ENCODE assay signal across 10 cellular contexts in genomic region chr1:92459871-92460320, GRCh38. TPM values are rescaled to one million over a fixed set of nuclear protein-coding genes. Genes with fewer than 3 reads are reported as not detected.
DNase-seq lines count a peak whose midpoint lies in the region; ATAC-seq and TF ChIP-seq lines count a peak whose summit lies in the region.
"Had no signal": no experiment of that assay in that cellular context is flagged by ENCODE, and none has a peak within 500 bp of the region (broad histone marks: within the 10 kb centered on the region; RNA-seq: fewer than 3 reads in every experiment).

No MANE protein-coding gene starts in this region.

- H3K4me3 Mint-ChIP-seq in CD4-positive, alpha-beta T cell = peak overlapping the region; percentile 65
- H3K4me3 Mint-ChIP-seq in activated CD8-positive, alpha-beta T cell treated with anti-CD3 and anti-CD28 coated beads for 36 hours = no peak overlapping the region
- H3K4me3 Mint-ChIP-seq: activated T-cell treated with anti-CD3 and anti-CD28 coated beads, Interleukin-2, amount 50 U/mL, for 24 hours had no signal

- intact Hi-C loops in CD4-positive, alpha-beta T cell (cut with DNase I, micrococcal nuclease) = no loop called here
- intact Hi-C loops in activated CD8-positive, alpha-beta T cell treated with anti-CD3 and anti-CD28 coated beads for 36 hours (cut with micrococcal nuclease) = loop anchor here (5.0 kb wide), 1 partner anchor 93 kb away; no protein-coding TSS in a partner anchor
- intact Hi-C loops in lower leg skin (cut with DNase I; ENCODE audit: low total_unique reads) = no loop called here

- CTCF ChIA-PET in CD4-positive, alpha-beta T cell (lab: Charles Lee) = interaction anchor here (0.6 kb wide), 1 partner anchor 427 kb away, joined by 3 read pairs; no protein-coding TSS in a partner anchor
- CTCF ChIA-PET in activated CD8-positive, alpha-beta T cell treated with anti-CD3 and anti-CD28 coated beads for 36 hours (lab: Charles Lee) = interaction anchor here (1.5 to 2.1 kb wide), 3 partner anchors 10 to 149 kb away, joined by 4 to 6 read pairs (median 4); partner anchors contain the start of gene GFI1

- POLR2A ChIA-PET in CD4-positive, alpha-beta T cell (lab: Charles Lee) = no interaction called here
- POLR2A ChIA-PET in activated CD8-positive, alpha-beta T cell treated with anti-CD3 and anti-CD28 coated beads for 36 hours (lab: Charles Lee) = interaction anchor here (1.5 to 2.0 kb wide), 3 partner anchors 14 to 77 kb away, joined by 3 to 8 read pairs (median 7); no protein-coding TSS in a partner anchor

- no peak for DNase-seq in CD4-positive, alpha-beta T cell
- no peak for DNase-seq in activated CD8-positive, alpha-beta T cell treated with anti-CD3 and anti-CD28 coated beads for 36 hours
- DNase-seq in midbrain (lab: John Stamatoyannopoulos, UW) = peak; percentile 13
- DNase-seq in HK-2 (ENCODE audit: unreplicated experiment) = no peak
- no peak for DNase-seq in SW 1271 (lab: John Stamatoyannopoulos, UW)
- DNase-seq in lower leg skin (ENCODE audit: low spot score in 2 of 2) = no peak
- DNase-seq: activated T-cell treated with anti-CD3 and anti-CD28 coated beads, Interleukin-2, amount 50 U/mL, for 24 hours had no signal

- no peaks in the 10 kb centered on the region for H3K27me3 ChIP-seq in CD4-positive, alpha-beta T cell (ENCODE audit: control insufficient read depth, insufficient read depth, low read length)
- H3K27me3 ChIP-seq: cardiac muscle cell had no signal

- 73 to 77% methylated on average over 4 of the region's 4 CpGs for WGBS in lower leg skin, 2 donors

- H3K4me3 ChIP-seq in lower leg skin (ENCODE audit: low read depth, poor library complexity, severe bottlenecking) = no peak overlapping the region
- H3K4me3 ChIP-seq: cardiac muscle cell had no signal

- H3K4me1 Mint-ChIP-seq in CD4-positive, alpha-beta T cell (ENCODE audit: low read depth) = peaks cover 42% of the 10 kb centered on the region
- peaks cover 40% of the 10 kb centered on the region for H3K4me1 Mint-ChIP-seq in activated CD8-positive, alpha-beta T cell treated with anti-CD3 and anti-CD28 coated beads for 36 hours (ENCODE audit: low read depth)

- no peak overlapping the region for H3K27ac ChIP-seq in CD4-positive, alpha-beta T cell (ENCODE audit: low read depth, low read length)
- H3K27ac ChIP-seq in KOPT-K1 (ENCODE audit: low read depth, low read length, poor library complexity, severe bottlenecking) = peak overlapping the region; percentile 97
- H3K27ac ChIP-seq: cardiac muscle cell had no signal

- no peak for TF ChIP-seq CTCF in CD4-positive, alpha-beta T cell (IDR thresholded peaks at IDR 0.05)
- TF ChIP-seq CTCF in activated CD8-positive, alpha-beta T cell treated with anti-CD3 and anti-CD28 coated beads for 36 hours (IDR thresholded peaks at IDR 0.05) = no peak
- TF ChIP-seq CTCF in lower leg skin (IDR thresholded peaks at IDR 0.05) = no peak

- no peaks in the 10 kb centered on the region for H3K36me3 Mint-ChIP-seq in CD4-positive, alpha-beta T cell (ENCODE audit: low read depth)
- H3K36me3 Mint-ChIP-seq in activated CD8-positive, alpha-beta T cell treated with anti-CD3 and anti-CD28 coated beads for 36 hours (ENCODE audit: low read depth) = peaks cover 4% of the 10 kb centered on the region

- no peaks in the 10 kb centered on the region for H3K9me3 ChIP-seq in CD4-positive, alpha-beta T cell (ENCODE audit: control insufficient read depth, low read length)
- no peaks in the 10 kb centered on the region for H3K9me3 ChIP-seq in KOPT-K1 (ENCODE audit: insufficient read depth, low read length, poor library complexity, severe bottlenecking)

- ATAC-seq in CD4-positive, alpha-beta T cell (ENCODE audit: poor library complexity) = no peak
- no peak for ATAC-seq in activated CD8-positive, alpha-beta T cell treated with anti-CD3 and anti-CD28 coated beads for 36 hours
- ATAC-seq in GM18858 (IDR thresholded peaks at IDR 0.05; ENCODE audit: unreplicated experiment) = no peak

- H3K27me3 Mint-ChIP-seq in CD4-positive, alpha-beta T cell = no peaks in the 10 kb centered on the region
- H3K27me3 Mint-ChIP-seq in activated CD8-positive, alpha-beta T cell treated with anti-CD3 and anti-CD28 coated beads for 36 hours = no peaks in the 10 kb centered on the region
- H3K27me3 Mint-ChIP-seq: activated T-cell treated with anti-CD3 and anti-CD28 coated beads, Interleukin-2, amount 50 U/mL, for 24 hours had no signal

- TF ChIP-seq POLR2A in lower leg skin (IDR thresholded peaks at IDR 0.05) = no peak

- H3K9me3 Mint-ChIP-seq in CD4-positive, alpha-beta T cell = no peaks in the 10 kb centered on the region
- peaks cover 3% of the 10 kb centered on the region for H3K9me3 Mint-ChIP-seq in activated CD8-positive, alpha-beta T cell treated with anti-CD3 and anti-CD28 coated beads for 36 hours
- H3K9me3 Mint-ChIP-seq: activated T-cell treated with anti-CD3 and anti-CD28 coated beads, Interleukin-2, amount 50 U/mL, for 24 hours had no signal

- H3K27ac Mint-ChIP-seq in CD4-positive, alpha-beta T cell = peak overlapping the region; percentile 0
- H3K27ac Mint-ChIP-seq in activated CD8-positive, alpha-beta T cell treated with anti-CD3 and anti-CD28 coated beads for 36 hours = peak overlapping the region; percentile 50
- H3K27ac Mint-ChIP-seq: activated T-cell treated with anti-CD3 and anti-CD28 coated beads, Interleukin-2, amount 50 U/mL, for 24 hours had no signal

- H3K36me3 ChIP-seq in KOPT-K1 (ENCODE audit: insufficient read depth, low read length) = no peaks in the 10 kb centered on the region
- H3K36me3 ChIP-seq: cardiac muscle cell had no signal

RNA-seq across cellular contexts. Expression of gene GFI1, which starts 26.8 kb away (rescaled TPM):
- 10 to 100 TPM; 13.0 to 15.3 TPM for total RNA-seq in CD4-positive, alpha-beta T cell
- total RNA-seq in activated CD8-positive, alpha-beta T cell treated with anti-CD3 and anti-CD28 coated beads for 36 hours = 10 to 100 TPM; 54.3 to 55.3 TPM
- under 1 TPM in 3 of 4 donors, not detected in 1; 0.27 to 0.91 (median 0.36) TPM for total RNA-seq in lower leg skin

Comparison
In these comparisons a context has a peak if more than half of its experiments do, and no peak if none do; other contexts are left out.
1. RNA of gene GFI1, which starts 26.8 kb away (total RNA-seq): 54.3 to 55.3 TPM in activated CD8-positive, alpha-beta T cell treated with anti-CD3 and anti-CD28 coated beads for 36 hours and 13.0 to 15.3 TPM in CD4-positive, alpha-beta T cell; 0.27 to 0.91 TPM in lower leg skin; every median in the first group is over 4 times any median in the second.